In genomic region chr22:40477683-40478348, GRCh38 we compare ENCODE assay signal across 1 cellular context.
TF ChIP-seq lines count a peak whose summit lies in the region.

No MANE protein-coding gene starts in this region.

TF ChIP-seq in A549, 52 proteins besides CTCF, POLR2A, EP300 and RAD21 (continued from another document):
- TF ChIP-seq HOXB5 (CRISPR knock-in tag; IDR thresholded peaks at IDR 0.05): no peak
TF ChIP-seq in A549: peak in this region for 0.
